In genomic region chr18:23208600-23208999, GRCh38 we compare ENCODE assay signal across 10 cellular contexts.
"Had no signal": no experiment of that assay in that cellular context is flagged by ENCODE, and none has a peak within 500 bp of the region (broad histone marks: within the 10 kb centered on the region; RNA-seq: fewer than 3 reads in every experiment).

No MANE protein-coding gene starts in this region.

- H3K4me3 ChIP-seq: body of pancreas, right atrium auricular region, testis had no signal

- H3K4me1 ChIP-seq: body of pancreas, right atrium auricular region had no signal

- H3K27me3 ChIP-seq: body of pancreas, right atrium auricular region, testis had no signal

- H3K36me3 ChIP-seq: right atrium auricular region had no signal

- H3K27ac ChIP-seq: body of pancreas, right atrium auricular region, testis had no signal

- H3K9me3 ChIP-seq: testis had no signal

- ATAC-seq: body of pancreas had no signal

- DNase-seq: activated CD8-positive, alpha-beta memory T cell treated with anti-CD3 and anti-CD28 coated beads for 24 hours; activated gamma-delta T cell treated with Interleukin-2 at 50 U/mL for 16 hours; body of pancreas; dermis blood vessel endothelial cell; left cardiac atrium; naive B cell; SIG-M5; small intestine; testis had no signal
